In the genomic region with DNA sequence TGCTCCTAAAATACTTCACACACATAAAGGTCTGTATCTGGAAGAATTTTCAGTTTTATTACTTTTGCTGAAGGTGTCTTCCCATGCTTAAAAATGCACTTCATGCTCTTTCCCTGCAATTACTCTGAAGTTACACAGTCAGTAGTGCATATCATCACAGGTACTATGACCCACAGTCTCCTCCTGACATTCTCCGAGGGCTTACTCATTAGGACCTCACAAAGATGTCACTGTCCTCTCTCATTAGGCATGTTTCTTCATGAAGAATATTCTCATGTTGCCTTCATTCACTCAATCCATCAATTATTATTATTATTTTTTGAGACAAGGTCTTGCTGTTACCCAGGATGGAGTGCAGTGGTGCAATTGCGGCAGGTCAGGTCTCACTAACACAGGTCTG, we compare ENCODE assay signal across 40 cellular contexts.
"Had no signal": no experiment of that assay in that cellular context is flagged by ENCODE, and none has a peak within 500 bp of the region (broad histone marks: within the 10 kb centered on the region; RNA-seq: fewer than 3 reads in every experiment).

No MANE protein-coding gene starts in this region.

- H3K36me3 ChIP-seq: adrenal gland, brain microvascular endothelial cell, WERI-Rb-1 had no signal

- H3K4me1 Mint-ChIP-seq: activated CD4-positive, alpha-beta memory T cell treated with anti-CD3 and anti-CD28 coated beads, Interleukin-2, amount 10 ng/mL, durations not matched to agents 7 days and 5 days; activated CD4-positive, alpha-beta T cell treated with anti-CD3 and anti-CD28 coated beads, Interleukin-2, amount 10 ng/mL, durations not matched to agents 7 days and 5 days; activated T-helper 17 cell treated with anti-CD3 and anti-CD28 coated beads, Interleukin-2, amount 50 U/mL, for 72 hours had no signal

- H3K27ac Mint-ChIP-seq: activated CD4-positive, alpha-beta memory T cell treated with anti-CD3 and anti-CD28 coated beads, Interleukin-2, amount 10 ng/mL, durations not matched to agents 7 days and 5 days; activated CD4-positive, alpha-beta T cell treated with anti-CD3 and anti-CD28 coated beads for 36 hours; activated CD4-positive, alpha-beta T cell treated with anti-CD3 and anti-CD28 coated beads, Interleukin-2, amount 10 ng/mL, durations not matched to agents 7 days and 5 days; activated CD8-positive, alpha-beta T cell treated with anti-CD3 and anti-CD28 coated beads, Interleukin-2, amount 10 ng/mL, durations not matched to agents 7 days and 5 days; activated naive CD4-positive, alpha-beta T cell treated with anti-CD3 and anti-CD28 coated beads for 36 hours; activated naive CD4-positive, alpha-beta T cell treated with anti-CD3 and anti-CD28 coated beads, Interleukin-2, amount 50 U/mL, for 72 hours; activated naive CD8-positive, alpha-beta T cell treated with anti-CD3 and anti-CD28 coated beads for 36 hours; activated T-cell treated with anti-CD3 and anti-CD28 coated beads, Interleukin-2, amount 50 U/mL, for 72 hours; activated T-helper 1 cell treated with anti-CD3 and anti-CD28 coated beads, Interleukin-12 subunit alpha, Interleukin-12 subunit beta, Interleukin-2, Interleukin-4 antibody, amounts not matched to agents 30 ng/mL and 10 ng/mL and 1 ng/mL, durations not matched to agents 14 hours and 24 hours and 36 hours; activated T-helper 17 cell treated with anti-CD3 and anti-CD28 coated beads, Interleukin-2, amount 50 U/mL, for 72 hours; T-helper 1 cell treated with Interleukin-12 subunit alpha and Interleukin-12 subunit beta and Interleukin-4 antibody, amounts not matched to agents 30 μg/mL and 1 μg/mL, for 36 hours; T-helper 2 cell treated with Interferon-gamma antibody and Interleukin-4, amounts not matched to agents 5 μg/mL and 100 μg/mL, for 36 hours; WTC11 had no signal

- H3K27me3 ChIP-seq: adrenal gland, body of pancreas, brain microvascular endothelial cell had no signal

- FAIRE-seq: astrocyte, TTC549 had no signal

- H3K27ac ChIP-seq: adrenal gland, body of pancreas, brain microvascular endothelial cell, WERI-Rb-1 had no signal

- H3K4me1 ChIP-seq: adrenal gland, body of pancreas had no signal

- ATAC-seq: activated CD4-positive, alpha-beta T cell treated with anti-CD3 and anti-CD28 coated beads for 36 hours; activated CD4-positive, CD25-positive, alpha-beta regulatory T cell treated with anti-CD3 and anti-CD28 coated beads, Interleukin-2, amount 50 U/mL, for 24 hours; activated CD8-positive, alpha-beta T cell treated with anti-CD3 and anti-CD28 coated beads, Interleukin-2, amount 10 ng/mL, durations not matched to agents 7 days and 5 days; activated naive CD4-positive, alpha-beta T cell treated with anti-CD3 and anti-CD28 coated beads, Interleukin-2, amount 50 U/mL, for 72 hours; activated T-cell treated with anti-CD3 and anti-CD28 coated beads, Interleukin-2, amount 50 U/mL, for 4 hours; activated T-cell treated with anti-CD3 and anti-CD28 coated beads, Interleukin-2, amount 50 U/mL, for 72 hours; activated T-helper 17 cell treated with anti-CD3 and anti-CD28 coated beads, Interleukin-2, amount 50 U/mL, for 72 hours; body of pancreas; WTC11 had no signal

- DNase-seq: activated CD4-positive, alpha-beta memory T cell treated with anti-CD3 and anti-CD28 coated beads, Interleukin-2, amount 10 ng/mL, durations not matched to agents 7 days and 5 days; activated CD4-positive, alpha-beta T cell treated with anti-CD3 and anti-CD28 coated beads for 1 hour; activated CD4-positive, alpha-beta T cell treated with anti-CD3 and anti-CD28 coated beads for 36 hours; activated CD4-positive, alpha-beta T cell treated with anti-CD3 and anti-CD28 coated beads for 48 hours; activated CD4-positive, alpha-beta T cell treated with anti-CD3 and anti-CD28 coated beads, Interleukin-2, amount 10 ng/mL, durations not matched to agents 7 days and 5 days; activated CD4-positive, alpha-beta T cell treated with anti-CD3 and anti-CD28 coated beads, Interleukin-2, amount 50 U/mL, for 48 hours; activated CD4-positive, CD25-positive, alpha-beta regulatory T cell; activated CD8-positive, alpha-beta memory T cell treated with anti-CD3 and anti-CD28 coated beads for 24 hours; activated CD8-positive, alpha-beta memory T cell treated with anti-CD3 and anti-CD28 coated beads, Interleukin-2, amount 50 U/mL, for 4 hours; activated CD8-positive, alpha-beta T cell treated with anti-CD3 and anti-CD28 coated beads, Interleukin-2, amount 10 ng/mL, durations not matched to agents 7 days and 5 days; activated effector memory CD4-positive, alpha-beta T cell treated with anti-CD3 and anti-CD28 coated beads, Interleukin-2, amount 50 U/mL, for 16 hours; activated gamma-delta T cell treated with Interleukin-2 at 50 U/mL for 16 hours; activated naive CD4-positive, alpha-beta T cell; activated naive CD4-positive, alpha-beta T cell treated with anti-CD3 and anti-CD28 coated beads for 36 hours; activated naive CD4-positive, alpha-beta T cell treated with anti-CD3 and anti-CD28 coated beads, Interleukin-2, amount 50 U/mL, for 16 hours; activated naive CD8-positive, alpha-beta T cell treated with anti-CD3 and anti-CD28 coated beads for 36 hours; activated T-cell treated with anti-CD3 and anti-CD28 coated beads for 4 hours; activated T-cell treated with anti-CD3 and anti-CD28 coated beads, Interleukin-2, amount 50 U/mL, for 1 hour; activated T-cell treated with anti-CD3 and anti-CD28 coated beads, Interleukin-2, amount 50 U/mL, for 4 hours; activated T-cell treated with anti-CD3 and anti-CD28 coated beads, Interleukin-2, amount 50 U/mL, for 72 hours; adrenal gland; amniotic stem cell; aorta; body of pancreas; brain microvascular endothelial cell; central memory CD4-positive, alpha-beta T cell; SW 1271; T-helper 1 cell; T-helper 2 cell; T-helper 9 cell; WERI-Rb-1 had no signal

- H3K9me3 ChIP-seq: adrenal gland, body of pancreas had no signal

- H3K4me3 ChIP-seq: adrenal gland, body of pancreas had no signal

- H3K36me3 Mint-ChIP-seq: activated naive CD4-positive, alpha-beta T cell treated with anti-CD3 and anti-CD28 coated beads, Interleukin-2, amount 50 U/mL, for 72 hours; activated naive CD8-positive, alpha-beta T cell treated with anti-CD3 and anti-CD28 coated beads for 36 hours; WTC11 had no signal

- H3K9me3 Mint-ChIP-seq: activated CD4-positive, alpha-beta memory T cell treated with anti-CD3 and anti-CD28 coated beads, Interleukin-2, amount 10 ng/mL, durations not matched to agents 7 days and 5 days; activated CD4-positive, alpha-beta T cell treated with anti-CD3 and anti-CD28 coated beads, Interleukin-2, amount 10 ng/mL, durations not matched to agents 7 days and 5 days; activated naive CD4-positive, alpha-beta T cell treated with anti-CD3 and anti-CD28 coated beads for 36 hours; activated naive CD4-positive, alpha-beta T cell treated with anti-CD3 and anti-CD28 coated beads, Interleukin-2, amount 50 U/mL, for 72 hours; activated naive CD8-positive, alpha-beta T cell treated with anti-CD3 and anti-CD28 coated beads for 36 hours; activated T-cell treated with anti-CD3 and anti-CD28 coated beads, Interleukin-2, amount 50 U/mL, for 4 hours; activated T-cell treated with anti-CD3 and anti-CD28 coated beads, Interleukin-2, amount 50 U/mL, for 72 hours; activated T-helper 1 cell treated with anti-CD3 and anti-CD28 coated beads, Interleukin-12 subunit alpha, Interleukin-12 subunit beta, Interleukin-2, Interleukin-4 antibody, amounts not matched to agents 30 ng/mL and 10 ng/mL and 1 ng/mL, durations not matched to agents 14 hours and 24 hours and 36 hours; activated T-helper 17 cell treated with anti-CD3 and anti-CD28 coated beads, Interleukin-2, amount 50 U/mL, for 72 hours; T-helper 1 cell treated with Interleukin-12 subunit alpha and Interleukin-12 subunit beta and Interleukin-4 antibody, amounts not matched to agents 30 μg/mL and 1 μg/mL, for 36 hours; T-helper 2 cell treated with Interferon-gamma antibody and Interleukin-4, amounts not matched to agents 5 μg/mL and 100 μg/mL, for 36 hours; WTC11 had no signal

- H3K4me3 Mint-ChIP-seq: activated CD4-positive, alpha-beta memory T cell treated with anti-CD3 and anti-CD28 coated beads, Interleukin-2, amount 10 ng/mL, durations not matched to agents 7 days and 5 days; activated CD4-positive, alpha-beta T cell treated with anti-CD3 and anti-CD28 coated beads for 36 hours; activated CD4-positive, alpha-beta T cell treated with anti-CD3 and anti-CD28 coated beads, Interleukin-2, amount 10 ng/mL, durations not matched to agents 7 days and 5 days; activated CD8-positive, alpha-beta T cell treated with anti-CD3 and anti-CD28 coated beads, Interleukin-2, amount 10 ng/mL, durations not matched to agents 7 days and 5 days; activated naive CD4-positive, alpha-beta T cell treated with anti-CD3 and anti-CD28 coated beads for 36 hours; activated naive CD8-positive, alpha-beta T cell treated with anti-CD3 and anti-CD28 coated beads for 36 hours; activated T-cell treated with anti-CD3 and anti-CD28 coated beads, Interleukin-2, amount 50 U/mL, for 4 hours; activated T-cell treated with anti-CD3 and anti-CD28 coated beads, Interleukin-2, amount 50 U/mL, for 72 hours; activated T-helper 1 cell treated with anti-CD3 and anti-CD28 coated beads, Interleukin-12 subunit alpha, Interleukin-12 subunit beta, Interleukin-2, Interleukin-4 antibody, amounts not matched to agents 30 ng/mL and 10 ng/mL and 1 ng/mL, durations not matched to agents 14 hours and 24 hours and 36 hours; activated T-helper 17 cell treated with anti-CD3 and anti-CD28 coated beads, Interleukin-2, amount 50 U/mL, for 72 hours; T-helper 1 cell treated with Interleukin-12 subunit alpha and Interleukin-12 subunit beta and Interleukin-4 antibody, amounts not matched to agents 30 μg/mL and 1 μg/mL, for 36 hours; T-helper 2 cell treated with Interferon-gamma antibody and Interleukin-4, amounts not matched to agents 5 μg/mL and 100 μg/mL, for 36 hours; WTC11 had no signal
